ENCODE assay signal across 10 cellular contexts in genomic region chr22:22818861-22819855, GRCh38.
DNase-seq lines count a peak whose midpoint lies in the region; ATAC-seq lines count a peak whose summit lies in the region.
"Had no signal": no experiment of that assay in that cellular context is flagged by ENCODE, and none has a peak within 500 bp of the region (broad histone marks: within the 10 kb centered on the region; RNA-seq: fewer than 3 reads in every experiment).

No MANE protein-coding gene starts in this region.

- ATAC-seq in GM19467 (IDR thresholded peaks at IDR 0.05; ENCODE audit: unreplicated experiment) (peak; percentile 76), GM21381 (IDR thresholded peaks at IDR 0.05; ENCODE audit: unreplicated experiment) (no peak), HG02973 (IDR thresholded peaks at IDR 0.05; ENCODE audit: unreplicated experiment) (no peak)
- ATAC-seq: left lobe of liver had no signal

- H3K4me3 ChIP-seq in MG63, result no peak overlapping the region

- H3K36me3 ChIP-seq in MG63, result no peaks in the 10 kb centered on the region

- H3K9me3 ChIP-seq in MG63, result no peaks in the 10 kb centered on the region

- H3K27me3 ChIP-seq in MG63, result no peaks in the 10 kb centered on the region

- DNase-seq in DMS79 treated with DMSO at 0.1 percent for 48 hours (lab: John Stamatoyannopoulos, UW) (peak; percentile 62), NCI-H510A (lab: John Stamatoyannopoulos, UW) (peak; percentile 29), epidermal melanocyte (ENCODE audit: insufficient read length, low spot score) (no peak), MG63 (no peak)
- DNase-seq in effector CD4-positive, alpha-beta T cell, result peak; percentile 11
- DNase-seq: NCI-H2171 treated with DMSO at 0.1 percent for 48 hours had no signal

Comparison
In these comparisons a context has a peak if more than half of its experiments do, and no peak if none do; other contexts are left out.
1. DNase-seq: peak in DMS79 treated with DMSO at 0.1 percent for 48 hours (single experiment), NCI-H510A (single experiment) and effector CD4-positive, alpha-beta T cell (single experiment); none in epidermal melanocyte (single experiment) and MG63 (single experiment).